In the genomic region with DNA sequence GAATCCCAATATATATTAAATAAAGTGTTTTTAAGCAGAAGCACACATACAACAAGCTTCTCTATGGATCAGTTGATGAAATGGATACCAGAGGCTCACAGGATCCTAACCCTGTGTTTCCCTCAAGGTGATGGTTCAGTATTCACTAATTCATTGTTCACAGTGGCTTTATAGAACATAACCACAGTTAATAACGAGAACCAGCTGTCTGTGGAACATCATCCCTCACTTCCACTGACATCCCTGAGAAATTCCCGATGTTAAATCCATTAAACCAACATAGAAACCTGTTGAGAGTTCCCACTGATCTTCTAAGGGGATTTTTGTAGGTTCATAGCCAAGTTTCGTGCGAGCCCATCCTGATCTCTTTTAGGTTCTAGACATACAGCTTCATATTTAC, we compare ENCODE assay signal across 27 cellular contexts. TPM values are rescaled to one million over a fixed set of nuclear protein-coding genes. Genes with fewer than 3 reads are reported as not detected.
DNase-seq lines count a peak whose midpoint lies in the region; ATAC-seq and TF ChIP-seq lines count a peak whose summit lies in the region.
"Had no signal": no experiment of that assay in that cellular context is flagged by ENCODE, and none has a peak within 500 bp of the region (broad histone marks: within the 10 kb centered on the region; RNA-seq: fewer than 3 reads in every experiment).

No MANE protein-coding gene starts in this region.

- no peaks in the 10 kb centered on the region for H3K9me3 ChIP-seq in Panc1 (ENCODE audit: control insufficient read depth, insufficient read depth, low read depth, low read length)
- H3K9me3 ChIP-seq: BE2C, BLaER1 had no signal

- TF ChIP-seq CTCF in Panc1 (IDR thresholded peaks at IDR 0.05) (no peak), mesothelial cell of epicardium (IDR thresholded peaks at IDR 0.05; ENCODE audit: unreplicated experiment) (no peak)

- H3K27me3 ChIP-seq in Panc1 (ENCODE audit: control insufficient read depth, insufficient read depth, low read length), result no peaks in the 10 kb centered on the region
- H3K27me3 ChIP-seq: BE2C, BLaER1 had no signal

- POLR2A ChIA-PET in Panc1 (lab: Charles Lee), result no interaction called here

- no peaks in the 10 kb centered on the region for H3K9me3 Mint-ChIP-seq in mesothelial cell of epicardium
- H3K9me3 Mint-ChIP-seq: CD4-positive, alpha-beta memory T cell; CD8-positive, alpha-beta memory T cell had no signal

- BruUV-seq in Panc1 (replicated peaks; lab: Mats Ljungman, UMichigan), result no TSS peak

- CTCF ChIA-PET in Panc1 (lab: Charles Lee), result interaction anchor here (0.8 kb wide), 1 partner anchor 9 kb away, joined by 7 read pairs; no protein-coding TSS in a partner anchor

- peaks cover 5% of the 10 kb centered on the region for H3K4me1 Mint-ChIP-seq in mesothelial cell of epicardium
- H3K4me1 Mint-ChIP-seq: CD14-positive monocyte; CD4-positive, CD25-positive, alpha-beta regulatory T cell; CD8-positive, alpha-beta memory T cell had no signal

- intact Hi-C loops in Panc1 (cut with micrococcal nuclease; ENCODE audit: unreplicated experiment), result no loop called here

- no peak for ATAC-seq in Panc1
- ATAC-seq in GM18861 (IDR thresholded peaks at IDR 0.05; ENCODE audit: unreplicated experiment), result no peak
- ATAC-seq: GM12878 had no signal

- H3K27ac ChIP-seq in Panc1 (ENCODE audit: low read length), result peak overlapping the region; percentile 2; the same call in 1 of the 2 replicates
- H3K27ac ChIP-seq: BLaER1 had no signal

- H3K36me3 ChIP-seq in Panc1 (ENCODE audit: control insufficient read depth, insufficient read depth, low read length), result no peaks in the 10 kb centered on the region
- H3K36me3 ChIP-seq: BE2C, BLaER1 had no signal

- peaks cover 6% of the 10 kb centered on the region; the same call in 1 of the 2 replicates for H3K4me1 ChIP-seq in Panc1 (ENCODE audit: control insufficient read depth, insufficient read depth, low read length)
- H3K4me1 ChIP-seq: BE2C, BLaER1 had no signal

- H3K4me3 Mint-ChIP-seq in mesothelial cell of epicardium, result no peak overlapping the region
- H3K4me3 Mint-ChIP-seq: CD14-positive monocyte; CD4-positive, alpha-beta memory T cell; CD4-positive, CD25-positive, alpha-beta regulatory T cell; CD8-positive, alpha-beta memory T cell had no signal

- H3K36me3 Mint-ChIP-seq in mesothelial cell of epicardium, result no peaks in the 10 kb centered on the region
- H3K36me3 Mint-ChIP-seq: CD14-positive monocyte; CD4-positive, alpha-beta memory T cell; CD4-positive, CD25-positive, alpha-beta regulatory T cell; CD8-positive, alpha-beta memory T cell had no signal

- no peak overlapping the region for H3K4me3 ChIP-seq in Panc1 (ENCODE audit: low read depth in 2 of 2, low read length in 2 of 2)
- H3K4me3 ChIP-seq: BLaER1, GM12878 had no signal

- H3K27ac Mint-ChIP-seq in mesothelial cell of epicardium, result no peak overlapping the region
- H3K27ac Mint-ChIP-seq: CD14-positive monocyte; CD4-positive, alpha-beta memory T cell; CD4-positive, CD25-positive, alpha-beta regulatory T cell; CD8-positive, alpha-beta memory T cell had no signal

- no peak for DNase-seq in Panc1 (ENCODE audit: low read depth, low spot score)
- peak; percentile 5 for DNase-seq in RPMI7951 (ENCODE audit: low read depth)
- peak; percentile 6 for DNase-seq in myocyte (ENCODE audit: low read depth)
- no peak for DNase-seq in mesothelial cell of epicardium (ENCODE audit: low spot score in 2 of 2, unreplicated experiment in 2 of 2)
- DNase-seq: 8988T; ACHN; BE2C; C1 segment of cervical spinal cord; CD4-positive, alpha-beta memory T cell; CD4-positive, CD25-positive, alpha-beta regulatory T cell; CD8-positive, alpha-beta memory T cell; COR-L47; DMS 273 treated with DMSO at 0.1 percent for 48 hours; DMS153; DMS53; DMS79; DND-41; EL; GDM1 had no signal

- in situ Hi-C loops in Panc1 (cut with HindIII; ENCODE audit: low pct_unique_long_range_greater_than_20kb, low sequenced_read_pairs), result no loop called here

- H3K27me3 Mint-ChIP-seq in mesothelial cell of epicardium (ENCODE audit: low read depth), result no peaks in the 10 kb centered on the region

RNA-seq across cellular contexts. Expression of gene CCDC195, which starts 29.0 kb away (rescaled TPM):
- not detected for total RNA-seq in Panc1 (2021; ENCODE audit: unreplicated experiment)
- polyA plus RNA-seq in Panc1 (2012; ENCODE audit: insufficient read length), result not detected
- total RNA-seq in RPMI7951 (2014; rRNA removed; shearing (Covaris generic)), result not detected in 2 replicates
- total RNA-seq in myocyte, result 3.6 TPM in 1 of 2 replicates, not detected in the other
- polyA plus RNA-seq in myocyte (2012), result 0.33 TPM
- total RNA-seq in mesothelial cell of epicardium, result not detected in 3 replicates
- total RNA-seq: A673; CD4-positive, alpha-beta memory T cell; CD4-positive, CD25-positive, alpha-beta regulatory T cell; CD8-positive, alpha-beta memory T cell; Daoy; G401; GM12878 had no signal
- polyA plus RNA-seq: AG04450; CD14-positive monocyte; CD4-positive, alpha-beta memory T cell; CD4-positive, CD25-positive, alpha-beta regulatory T cell; CD8-positive, alpha-beta memory T cell; GM12878 had no signal

Comparison
In these comparisons a context has a peak if more than half of its experiments do, and no peak if none do; other contexts are left out.
1. DNase-seq: peak in RPMI7951 (single experiment) and myocyte (single experiment); none in Panc1 (single experiment) and mesothelial cell of epicardium (0 of 2).